In the genomic region with DNA sequence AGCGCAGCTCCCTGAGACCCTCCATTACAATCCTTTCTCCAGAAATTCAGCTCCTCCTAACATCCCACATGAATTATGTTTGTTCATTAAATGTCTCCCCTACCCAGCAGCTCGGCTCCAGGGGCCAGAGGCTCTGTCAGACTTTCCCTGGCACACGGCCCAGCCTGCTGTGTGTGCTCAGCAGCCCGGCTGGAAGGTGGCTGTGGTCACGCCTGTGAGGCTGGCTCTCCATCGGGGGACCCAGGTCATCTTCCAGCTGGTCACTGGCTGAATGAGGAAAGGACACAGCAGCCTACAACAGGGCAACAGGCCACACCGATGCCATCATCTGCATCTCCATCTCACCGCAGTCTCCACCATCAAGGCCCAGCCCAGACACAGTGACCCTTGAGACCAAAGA, we compare ENCODE assay signal across 12 cellular contexts.
DNase-seq lines count a peak whose midpoint lies in the region; ATAC-seq and TF ChIP-seq lines count a peak whose summit lies in the region.
"Had no signal": no experiment of that assay in that cellular context is flagged by ENCODE, and none has a peak within 500 bp of the region (broad histone marks: within the 10 kb centered on the region; RNA-seq: fewer than 3 reads in every experiment).

No MANE protein-coding gene starts in this region.

- H3K4me1 Mint-ChIP-seq in CD8-positive, alpha-beta T cell (ENCODE audit: low read depth): no peaks in the 10 kb centered on the region

- intact Hi-C loops in CD8-positive, alpha-beta T cell (cut with DNase I, micrococcal nuclease): loop anchor here in 1 of 2 experiments (5.0 kb wide), 1 partner anchor 34 kb away; no protein-coding TSS in a partner anchor
- intact Hi-C loops in ovary (cut with DNase I): loop anchor here in 1 of 4 donors (5.0 kb wide), 1 partner anchor 186 kb away; no protein-coding TSS in a partner anchor

- H3K4me3 Mint-ChIP-seq in CD8-positive, alpha-beta T cell: no peak overlapping the region
- H3K4me3 Mint-ChIP-seq: T-cell had no signal

- no peaks in the 10 kb centered on the region for H3K79me2 ChIP-seq in fibroblast of lung (ENCODE audit: control insufficient read depth, insufficient read depth, low read length)

- H3K4me3 ChIP-seq in CD8-positive, alpha-beta T cell (ENCODE audit: low read depth, low read length): no peak overlapping the region
- H3K4me3 ChIP-seq in fibroblast of lung (replicated peaks in 1 of 4; ENCODE audit: control extremely low read depth in 1 of 4, insufficient read depth in 1 of 4, low read depth in 3 of 4, low read length in 4 of 4): no peak overlapping the region
- H3K4me3 ChIP-seq in ovary: no peak overlapping the region

- H3K27me3 Mint-ChIP-seq in CD8-positive, alpha-beta T cell (ENCODE audit: low read depth): no peaks in the 10 kb centered on the region
- H3K27me3 Mint-ChIP-seq: T-cell had no signal

- no peak for TF ChIP-seq CTCF in CD8-positive, alpha-beta T cell (IDR thresholded peaks at IDR 0.05)
- no peak for TF ChIP-seq CTCF in fibroblast of lung (conservative IDR thresholded peaks at IDR 0.05 in 1 of 2, IDR thresholded peaks at IDR 0.05 in 1 of 2; ENCODE audit: low read depth in 1 of 2, low read length in 2 of 2)
- TF ChIP-seq CTCF in ovary (IDR thresholded peaks at IDR 0.05): no peak

- CTCF ChIA-PET in CD8-positive, alpha-beta T cell (lab: Charles Lee): no interaction called here

- no peak for TF ChIP-seq EP300 in ovary (IDR thresholded peaks at IDR 0.05)

- no peaks in the 10 kb centered on the region for H3K36me3 ChIP-seq in CD8-positive, alpha-beta T cell (ENCODE audit: insufficient read depth, low read length)
- no peaks in the 10 kb centered on the region for H3K36me3 ChIP-seq in fibroblast of lung (ENCODE audit: control insufficient read depth, insufficient read depth, low read length)
- no peaks in the 10 kb centered on the region for H3K36me3 ChIP-seq in ovary

- no peaks in the 10 kb centered on the region for H4K20me1 ChIP-seq in fibroblast of lung (ENCODE audit: control insufficient read depth, extremely low read depth, insufficient read depth, low read length)

- no peaks in the 10 kb centered on the region for H3K4me1 ChIP-seq in CD8-positive, alpha-beta T cell (ENCODE audit: insufficient read depth, low read length)
- H3K4me1 ChIP-seq in fibroblast of lung (ENCODE audit: control insufficient read depth, extremely low read depth, insufficient read depth, low read length) (peaks cover 2% of the 10 kb centered on the region), ovary (ENCODE audit: insufficient read depth) (no peaks in the 10 kb centered on the region)

- H3K9ac ChIP-seq in fibroblast of lung (ENCODE audit: insufficient read depth, low read length): no peak overlapping the region

- POLR2A ChIA-PET in CD8-positive, alpha-beta T cell (lab: Charles Lee): no interaction called here

- peaks cover 20% of the 10 kb centered on the region for H3K36me3 Mint-ChIP-seq in CD8-positive, alpha-beta T cell

- no peak for ATAC-seq in CD8-positive, alpha-beta T cell
- ATAC-seq in GM21515 (IDR thresholded peaks at IDR 0.05; ENCODE audit: unreplicated experiment) (no peak), GM19395 (IDR thresholded peaks at IDR 0.05; ENCODE audit: unreplicated experiment) (no peak)
- ATAC-seq: T-cell had no signal

- H2AFZ ChIP-seq in fibroblast of lung (ENCODE audit: low read length): no peak overlapping the region

- H3K9me3 ChIP-seq in CD8-positive, alpha-beta T cell (ENCODE audit: low read length): no peaks in the 10 kb centered on the region
- H3K9me3 ChIP-seq in fibroblast of lung (ENCODE audit: control insufficient read depth, insufficient read depth, low read depth, low read length) (no peaks in the 10 kb centered on the region), ovary (no peaks in the 10 kb centered on the region)

- H3K9me3 Mint-ChIP-seq in CD8-positive, alpha-beta T cell: no peaks in the 10 kb centered on the region
- H3K9me3 Mint-ChIP-seq: T-cell had no signal

- H3K27ac Mint-ChIP-seq in CD8-positive, alpha-beta T cell: peak overlapping the region; percentile 20
- H3K27ac Mint-ChIP-seq: T-cell had no signal

- WGBS in ovary, 3 donors: 58 to 67% (median 64%) methylated on average over 8 of the region's 8 CpGs

- H3K4me2 ChIP-seq in fibroblast of lung (ENCODE audit: extremely low read depth, insufficient read depth, low read length): no peak overlapping the region

- DNase-seq in CD8-positive, alpha-beta T cell: no peak
- DNase-seq in NCI-H2029 (lab: John Stamatoyannopoulos, UW) (peak; percentile 54), fibroblast of lung (ENCODE audit: low read depth in 2 of 2) (peak; percentile 59 to 60), ovary (peak in 3 of 5 donors; percentile 9 to 40 (median 24)), germinal center (ENCODE audit: low spot score) (no peak), LoVo (ENCODE audit: low spot score) (no peak)
- DNase-seq: activated T-cell treated with anti-CD3 and anti-CD28 coated beads, Interleukin-2, amount 50 U/mL, for 48 hours; DMS53; stimulated activated CD4-positive, alpha-beta T cell treated with anti-CD3 and anti-CD28 coated beads, Interleukin-15, amount 100 ng/mL, for 24 hours; T-cell had no signal

- H3K27me3 ChIP-seq in CD8-positive, alpha-beta T cell (ENCODE audit: insufficient read depth, low read length): no peaks in the 10 kb centered on the region
- H3K27me3 ChIP-seq in fibroblast of lung (ENCODE audit: control insufficient read depth, insufficient read depth, low read length) (no peaks in the 10 kb centered on the region), ovary (no peaks in the 10 kb centered on the region)

- no peak overlapping the region for H3K27ac ChIP-seq in CD8-positive, alpha-beta T cell (ENCODE audit: low read depth, low read length)
- H3K27ac ChIP-seq in fibroblast of lung (ENCODE audit: insufficient read depth, low read length): no peak overlapping the region
- H3K27ac ChIP-seq in ovary: no peak overlapping the region

- no peak for TF ChIP-seq POLR2A in ovary (IDR thresholded peaks at IDR 0.05)

Comparison
In these comparisons a context has a peak if more than half of its experiments do, and no peak if none do; other contexts are left out.
1. DNase-seq: peak in NCI-H2029 (single experiment), fibroblast of lung (2 of 2) and ovary (3 of 5); none in CD8-positive, alpha-beta T cell (0 of 7), germinal center (single experiment) and LoVo (single experiment).